ENCODE assay signal across 8 cellular contexts in genomic region chr17:4986951-4987766, GRCh38. TPM values are rescaled to one million over a fixed set of nuclear protein-coding genes. Genes with fewer than 3 reads are reported as not detected.
DNase-seq lines count a peak whose midpoint lies in the region; ATAC-seq and TF ChIP-seq lines count a peak whose summit lies in the region.

CAMTA2 (minus strand) TSS chr17:4987675; CDS start chr17:4986222, 1,453 bp downstream.

- H3K27me3 ChIP-seq in mammary epithelial cell (ENCODE audit: insufficient read depth, low read length): no peaks in the 10 kb centered on the region

- CTCF ChIA-PET in mammary epithelial cell (lab: Charles Lee; ENCODE audit: low non-redundant PET): interaction anchor here (0.9 kb wide), 1 partner anchor 78 kb away, joined by 3 read pairs; no protein-coding TSS in a partner anchor

- dilution Hi-C loops in mammary epithelial cell (cut with HindIII; ENCODE audit: low sequenced_read_pairs): no loop called here

- no peaks in the 10 kb centered on the region for H3K9me3 Mint-ChIP-seq in immature natural killer cell

- peak within 1 kb of the TSS; percentile 56 for H3K9ac ChIP-seq in mammary epithelial cell (ENCODE audit: insufficient read depth, low read length)

- H3K27ac Mint-ChIP-seq in immature natural killer cell: peak within 1 kb of the TSS; percentile 86 to 95 (median 94)

- peaks cover 0 to 13% (median 0%) of the 10 kb centered on the region in 3 donors for H3K36me3 Mint-ChIP-seq in immature natural killer cell

- H3K4me3 ChIP-seq in WI38 (ENCODE audit: low read depth, low read length) (peak within 1 kb of the TSS; percentile 84), mammary epithelial cell (replicated peaks in 1 of 3; ENCODE audit: insufficient read depth in 1 of 3, low read depth in 2 of 3, low read length in 3 of 3) (peak within 1 kb of the TSS; percentile 78 to 91 (median 85))

- peak; percentile 54 for ATAC-seq in HG02973 (IDR thresholded peaks at IDR 0.05; ENCODE audit: unreplicated experiment)

- peaks cover 37% of the 10 kb centered on the region in 2 donors for H3K4me1 Mint-ChIP-seq in immature natural killer cell

- in situ Hi-C loops in mammary epithelial cell (cut with MboI; ENCODE audit: low sequenced_read_pairs in 2 of 2): no loop called here

- peaks cover 26% of the 10 kb centered on the region for H3K79me2 ChIP-seq in mammary epithelial cell (ENCODE audit: insufficient read depth, low read length)

- DNase-seq in NCI-H187 (lab: John Stamatoyannopoulos, UW) (peak; percentile 14 to 69), NCI-H187 treated with DMSO at 0.1 percent for 48 hours (lab: John Stamatoyannopoulos, UW) (no peak), NCI-H2171 (lab: John Stamatoyannopoulos, UW) (peak; percentile 93), mammary epithelial cell (peak; percentile 50), immature natural killer cell (peak; percentile 85 to 88 (median 86))
- peak; percentile 78 to 91 for DNase-seq in stimulated activated CD4-positive, alpha-beta T cell treated with anti-CD3 and anti-CD28 coated beads, Interleukin-12 subunit alpha, Interleukin-12 subunit beta, amount 100 ng/mL, for 24 hours (ENCODE audit: low read depth in 2 of 2)

- H3K36me3 ChIP-seq in mammary epithelial cell (ENCODE audit: insufficient read depth, low read length): peaks cover 6% of the 10 kb centered on the region

- peak within 1 kb of the TSS; percentile 91 to 95 (median 94) for H3K4me3 Mint-ChIP-seq in immature natural killer cell

- no TSS peak for BruUV-seq in mammary epithelial cell (replicated peaks; lab: Mats Ljungman, UMichigan)

- H3K27ac ChIP-seq in mammary epithelial cell (ENCODE audit: insufficient read depth, low read depth, low read length): peak within 1 kb of the TSS; percentile 38

- peaks cover 14% of the 10 kb centered on the region for H3K4me1 ChIP-seq in mammary epithelial cell (ENCODE audit: insufficient read depth, low read length)

- no peaks in the 10 kb centered on the region for H4K20me1 ChIP-seq in mammary epithelial cell (ENCODE audit: insufficient read depth, low read length)

- no peaks in the 10 kb centered on the region for H3K9me3 ChIP-seq in mammary epithelial cell (replicated peaks; ENCODE audit: insufficient read depth, low read length)

- H2AFZ ChIP-seq in mammary epithelial cell (ENCODE audit: low read depth, low read length): peak within 1 kb of the TSS; percentile 99

- peak within 1 kb of the TSS; percentile 100 for H3K4me2 ChIP-seq in mammary epithelial cell (ENCODE audit: insufficient read depth, low read depth, low read length)

- 2% methylated on average over 9 of the region's 78 CpGs for WGBS in mammary epithelial cell (ENCODE audit: low coverage, missing lambda C conversion rate)

- TF ChIP-seq CTCF in WI38 (IDR thresholded peaks at IDR 0.05; ENCODE audit: low read depth, low read length) (peak; percentile 54), mammary epithelial cell (conservative IDR thresholded peaks at IDR 0.05 in 1 of 2, IDR thresholded peaks at IDR 0.05 in 1 of 2; ENCODE audit: extremely low read depth in 1 of 2, insufficient read depth in 1 of 2, low read depth in 1 of 2, low read length in 2 of 2) (peak; percentile 26 to 72)

- intact Hi-C loops in mammary epithelial cell (cut with micrococcal nuclease): loop anchor here (1.0 kb wide), 3 partner anchors 20 to 78 kb away; partner anchors contain the start of gene SPAG7

- H3K27me3 Mint-ChIP-seq in immature natural killer cell (ENCODE audit: low read depth in 3 of 3): peaks cover 0 to 2% (median 0%) of the 10 kb centered on the region in 3 donors

RNA-seq across cellular contexts. Expression of gene CAMTA2, which starts in this region (rescaled TPM):
- 10 to 100 TPM; 15.0 to 69.1 TPM for total RNA-seq in mammary epithelial cell
- 18.7 TPM for polyA plus RNA-seq in mammary epithelial cell
- 37.5 TPM for polyA minus RNA-seq in mammary epithelial cell
- 10 to 100 TPM in 2 of 3 donors, 1 to 10 TPM in 1; 2.5 to 22.9 (median 12.0) TPM for polyA plus RNA-seq in immature natural killer cell
